In genomic region chr14:71701990-71702389, GRCh38 we compare ENCODE assay signal across 19 cellular contexts.
A peak's percentile ranks its signal among the peaks of the same experiment; 100 is the strongest.
DNase-seq lines count a peak whose midpoint lies in the region; ATAC-seq and TF ChIP-seq lines count a peak whose summit lies in the region.
"Had no signal": no experiment of that assay in that cellular context is flagged by ENCODE, and none has a peak within 500 bp of the region (broad histone marks: within the 10 kb centered on the region; RNA-seq: fewer than 3 reads in every experiment).

No MANE protein-coding gene starts in this region.

- no peaks in the 10 kb centered on the region for H3K27me3 Mint-ChIP-seq in activated CD4-positive, alpha-beta memory T cell treated with anti-CD3 and anti-CD28 coated beads, Interleukin-2, amount 10 ng/mL, durations not matched to agents 7 days and 5 days
- H3K27me3 Mint-ChIP-seq in activated CD4-positive, alpha-beta memory T cell treated with anti-CD3 and anti-CD28 coated beads for 36 hours = no peaks in the 10 kb centered on the region
- H3K27me3 Mint-ChIP-seq in T-helper 1 cell treated with Interleukin-12 subunit alpha and Interleukin-12 subunit beta and Interleukin-4 antibody, amounts not matched to agents 30 μg/mL and 1 μg/mL, for 36 hours (ENCODE audit: low read depth) = no peaks in the 10 kb centered on the region

- ATAC-seq in stimulated activated effector memory CD8-positive, alpha-beta T cell treated with anti-CD3 and anti-CD28 coated beads, Interleukin-12 subunit alpha, Interleukin-12 subunit beta, amount 100 ng/mL, for 72 hours = peak; percentile 45
- ATAC-seq: activated CD4-positive, CD25-positive, alpha-beta regulatory T cell treated with anti-CD3 and anti-CD28 coated beads, Interleukin-2, amount 50 U/mL, for 24 hours; gastrocnemius medialis had no signal

- no peak overlapping the region for H3K4me3 Mint-ChIP-seq in activated CD4-positive, alpha-beta memory T cell treated with anti-CD3 and anti-CD28 coated beads, Interleukin-2, amount 10 ng/mL, durations not matched to agents 7 days and 5 days
- H3K4me3 Mint-ChIP-seq in activated CD4-positive, alpha-beta memory T cell treated with anti-CD3 and anti-CD28 coated beads for 36 hours = no peak overlapping the region
- no peak overlapping the region for H3K4me3 Mint-ChIP-seq in T-helper 1 cell treated with Interleukin-12 subunit alpha and Interleukin-12 subunit beta and Interleukin-4 antibody, amounts not matched to agents 30 μg/mL and 1 μg/mL, for 36 hours
- H3K4me3 Mint-ChIP-seq in stimulated activated effector memory CD8-positive, alpha-beta T cell treated with anti-CD3 and anti-CD28 coated beads, Interleukin-12 subunit alpha, Interleukin-12 subunit beta, amount 100 ng/mL, for 72 hours = peak overlapping the region; percentile 28

- peak overlapping the region; percentile 4 for H3K4me3 ChIP-seq in epithelial cell of esophagus (ENCODE audit: low read length)
- H3K4me3 ChIP-seq: gastrocnemius medialis, right atrium auricular region, tibial artery had no signal

- no peak for TF ChIP-seq CTCF in epithelial cell of esophagus (IDR thresholded peaks at IDR 0.05; ENCODE audit: insufficient read depth, low read depth, low read length, missing control alignments)

- POLR2A ChIA-PET in activated CD4-positive, alpha-beta memory T cell treated with anti-CD3 and anti-CD28 coated beads, Interleukin-2, amount 10 ng/mL, durations not matched to agents 7 days and 5 days (lab: Charles Lee) = interaction anchor here (0.6 to 1.8 kb wide), 7 partner anchors 9 to 559 kb away, joined by 3 to 5 read pairs (median 3); no protein-coding TSS in a partner anchor
- POLR2A ChIA-PET in activated CD4-positive, alpha-beta memory T cell treated with anti-CD3 and anti-CD28 coated beads for 36 hours (lab: Charles Lee) = no interaction called here

- peak overlapping the region; percentile 76 for H3K27ac Mint-ChIP-seq in activated CD4-positive, alpha-beta memory T cell treated with anti-CD3 and anti-CD28 coated beads, Interleukin-2, amount 10 ng/mL, durations not matched to agents 7 days and 5 days
- H3K27ac Mint-ChIP-seq in activated CD4-positive, alpha-beta memory T cell treated with anti-CD3 and anti-CD28 coated beads for 36 hours = no peak overlapping the region
- H3K27ac Mint-ChIP-seq in T-helper 1 cell treated with Interleukin-12 subunit alpha and Interleukin-12 subunit beta and Interleukin-4 antibody, amounts not matched to agents 30 μg/mL and 1 μg/mL, for 36 hours = peak overlapping the region; percentile 75
- peak overlapping the region; percentile 80 for H3K27ac Mint-ChIP-seq in stimulated activated effector memory CD8-positive, alpha-beta T cell treated with anti-CD3 and anti-CD28 coated beads, Interleukin-12 subunit alpha, Interleukin-12 subunit beta, amount 100 ng/mL, for 72 hours

- DNase-seq in activated CD4-positive, alpha-beta memory T cell treated with anti-CD3 and anti-CD28 coated beads, Interleukin-2, amount 10 ng/mL, durations not matched to agents 7 days and 5 days = no peak
- DNase-seq in activated CD4-positive, alpha-beta memory T cell treated with anti-CD3 and anti-CD28 coated beads for 36 hours = no peak
- peak; percentile 94 for DNase-seq in epithelial cell of esophagus (ENCODE audit: low read depth)
- DNase-seq in stimulated activated effector memory CD8-positive, alpha-beta T cell treated with anti-CD3 and anti-CD28 coated beads, Interleukin-12 subunit alpha, Interleukin-12 subunit beta, amount 100 ng/mL, for 72 hours (ENCODE audit: low spot score in 2 of 2) = no peak
- DNase-seq in GOT3 (lab: John Stamatoyannopoulos, UW) = no peak
- DNase-seq in hepatic stellate cell (ENCODE audit: low spot score) = no peak
- DNase-seq in activated T-cell treated with anti-CD3 and anti-CD28 coated beads, Interleukin-2, amount 50 U/mL, for 48 hours = no peak
- DNase-seq: aorta; cortex of kidney; gastrocnemius medialis; NCI-H2029; nucleus accumbens; SIG-M5; stimulated activated CD4-positive, alpha-beta T cell treated with anti-CD3 and anti-CD28 coated beads, Interleukin-15, amount 100 ng/mL, for 24 hours; stimulated activated naive CD4-positive, alpha-beta T cell treated with Interleukin-2 at 50 U/mL for 16 hours; tibial artery had no signal

- H3K4me1 Mint-ChIP-seq in activated CD4-positive, alpha-beta memory T cell treated with anti-CD3 and anti-CD28 coated beads, Interleukin-2, amount 10 ng/mL, durations not matched to agents 7 days and 5 days = peaks cover 47% of the 10 kb centered on the region
- H3K4me1 Mint-ChIP-seq in activated CD4-positive, alpha-beta memory T cell treated with anti-CD3 and anti-CD28 coated beads for 36 hours (ENCODE audit: low read depth) = peaks cover 1% of the 10 kb centered on the region
- peaks cover 24% of the 10 kb centered on the region for H3K4me1 Mint-ChIP-seq in T-helper 1 cell treated with Interleukin-12 subunit alpha and Interleukin-12 subunit beta and Interleukin-4 antibody, amounts not matched to agents 30 μg/mL and 1 μg/mL, for 36 hours (ENCODE audit: low read depth)
- peaks cover 21% of the 10 kb centered on the region for H3K4me1 Mint-ChIP-seq in stimulated activated effector memory CD8-positive, alpha-beta T cell treated with anti-CD3 and anti-CD28 coated beads, Interleukin-12 subunit alpha, Interleukin-12 subunit beta, amount 100 ng/mL, for 72 hours

- peaks cover 56% of the 10 kb centered on the region for H3K36me3 Mint-ChIP-seq in activated CD4-positive, alpha-beta memory T cell treated with anti-CD3 and anti-CD28 coated beads, Interleukin-2, amount 10 ng/mL, durations not matched to agents 7 days and 5 days (ENCODE audit: low read depth)
- H3K36me3 Mint-ChIP-seq in activated CD4-positive, alpha-beta memory T cell treated with anti-CD3 and anti-CD28 coated beads for 36 hours = peaks cover 27% of the 10 kb centered on the region
- peaks cover 43% of the 10 kb centered on the region for H3K36me3 Mint-ChIP-seq in T-helper 1 cell treated with Interleukin-12 subunit alpha and Interleukin-12 subunit beta and Interleukin-4 antibody, amounts not matched to agents 30 μg/mL and 1 μg/mL, for 36 hours (ENCODE audit: low read depth)
- H3K36me3 Mint-ChIP-seq in stimulated activated effector memory CD8-positive, alpha-beta T cell treated with anti-CD3 and anti-CD28 coated beads, Interleukin-12 subunit alpha, Interleukin-12 subunit beta, amount 100 ng/mL, for 72 hours = peaks cover 63% of the 10 kb centered on the region

- H3K9me3 Mint-ChIP-seq in activated CD4-positive, alpha-beta memory T cell treated with anti-CD3 and anti-CD28 coated beads, Interleukin-2, amount 10 ng/mL, durations not matched to agents 7 days and 5 days = no peaks in the 10 kb centered on the region
- no peaks in the 10 kb centered on the region for H3K9me3 Mint-ChIP-seq in activated CD4-positive, alpha-beta memory T cell treated with anti-CD3 and anti-CD28 coated beads for 36 hours
- no peaks in the 10 kb centered on the region for H3K9me3 Mint-ChIP-seq in T-helper 1 cell treated with Interleukin-12 subunit alpha and Interleukin-12 subunit beta and Interleukin-4 antibody, amounts not matched to agents 30 μg/mL and 1 μg/mL, for 36 hours
- no peaks in the 10 kb centered on the region for H3K9me3 Mint-ChIP-seq in stimulated activated effector memory CD8-positive, alpha-beta T cell treated with anti-CD3 and anti-CD28 coated beads, Interleukin-12 subunit alpha, Interleukin-12 subunit beta, amount 100 ng/mL, for 72 hours

- intact Hi-C loops in activated CD4-positive, alpha-beta memory T cell treated with anti-CD3 and anti-CD28 coated beads for 36 hours (cut with micrococcal nuclease) = no loop called here

- CTCF ChIA-PET in activated CD4-positive, alpha-beta memory T cell treated with anti-CD3 and anti-CD28 coated beads, Interleukin-2, amount 10 ng/mL, durations not matched to agents 7 days and 5 days (lab: Charles Lee) = no interaction called here
- CTCF ChIA-PET in activated CD4-positive, alpha-beta memory T cell treated with anti-CD3 and anti-CD28 coated beads for 36 hours (lab: Charles Lee) = no interaction called here
